Comparison of ENCODE assay signal across 8 cellular contexts in genomic region chr12:6868211-6869048, GRCh38. TPM values are rescaled to one million over a fixed set of nuclear protein-coding genes. Genes with fewer than 3 reads are reported as not detected.
A peak's percentile ranks its signal among the peaks of the same experiment; 100 is the strongest.
DNase-seq lines count a peak whose midpoint lies in the region; TF ChIP-seq lines count a peak whose summit lies in the region.

No MANE protein-coding gene starts in this region.

- H3K36me3 Mint-ChIP-seq in endothelial cell (ENCODE audit: low read depth, unreplicated experiment) = peaks cover 42% of the 10 kb centered on the region

- no peak overlapping the region for H4K8ac ChIP-seq in neuronal stem cell (ENCODE audit: low read depth, low read length)

- peak overlapping the region; percentile 99 for H3K18ac ChIP-seq in neuronal stem cell (ENCODE audit: low read length)

- peaks cover 19% of the 10 kb centered on the region for H3K27me3 Mint-ChIP-seq in endothelial cell (ENCODE audit: unreplicated experiment)

- H3K9ac ChIP-seq in SK-N-MC (ENCODE audit: insufficient read length) = peak overlapping the region; percentile 97
- peak overlapping the region; percentile 99 for H3K9ac ChIP-seq in neuronal stem cell (ENCODE audit: low read depth, low read length, poor library complexity)

- H3K14ac ChIP-seq in neuronal stem cell (ENCODE audit: low read length) = peak overlapping the region; percentile 25

- H2AK5ac ChIP-seq in neuronal stem cell (ENCODE audit: low read depth, low read length) = peak overlapping the region; percentile 96

- peak overlapping the region; percentile 87 for H3K23ac ChIP-seq in neuronal stem cell (ENCODE audit: low read depth, low read length, poor library complexity)

- H3K4ac ChIP-seq in neuronal stem cell (ENCODE audit: low read length) = no peak overlapping the region

- H3K79me1 ChIP-seq in neuronal stem cell (ENCODE audit: low read depth, low read length) = peaks cover 8% of the 10 kb centered on the region

- H2BK120ac ChIP-seq in neuronal stem cell (ENCODE audit: low read depth, low read length) = no peak overlapping the region

- H3K27me3 ChIP-seq in neuronal stem cell (ENCODE audit: control insufficient read depth in 3 of 3, insufficient read depth in 3 of 3, low read depth in 1 of 3, low read length in 3 of 3) = no peaks in the 10 kb centered on the region

- H3K4me1 Mint-ChIP-seq in endothelial cell (ENCODE audit: unreplicated experiment) = peaks cover 29% of the 10 kb centered on the region

- H2AFZ ChIP-seq in neuronal stem cell (ENCODE audit: low read length) = peak overlapping the region; percentile 77

- peak overlapping the region; percentile 97 for H3K4me3 ChIP-seq in SK-N-MC
- H3K4me3 ChIP-seq in neuronal stem cell (ENCODE audit: low read length in 2 of 2) = peak overlapping the region; percentile 74 to 95

- TF ChIP-seq CTCF in endothelial cell (IDR thresholded peaks at IDR 0.05; ENCODE audit: unreplicated experiment) = no peak

- peak overlapping the region; percentile 61 for H3K27ac Mint-ChIP-seq in endothelial cell (ENCODE audit: unreplicated experiment)

- peak; percentile 70 for DNase-seq in activated effector memory CD4-positive, alpha-beta T cell treated with anti-CD3 and anti-CD28 coated beads, Interleukin-2, amount 50 U/mL, for 16 hours
- DNase-seq in activated effector memory CD4-positive, alpha-beta T cell treated with Interleukin-2 at 50 U/mL for 16 hours = no peak
- no peak for DNase-seq in SK-N-MC (ENCODE audit: low read depth, low spot score)
- DNase-seq in endothelial cell (ENCODE audit: low spot score) = no peak
- peak; percentile 20 for DNase-seq in neuronal stem cell (ENCODE audit: low spot score)
- DNase-seq in GDM1 (lab: John Stamatoyannopoulos, UW) = no peak
- DNase-seq in glomerular visceral epithelial cell (ENCODE audit: extremely low spot score) = no peak
- no peak for DNase-seq in NCI-H1694 (lab: John Stamatoyannopoulos, UW)

- H3K4me2 ChIP-seq in neuronal stem cell (ENCODE audit: insufficient read depth, low read length, poor library complexity, severe bottlenecking) = peak overlapping the region; percentile 87

- H3K9me3 ChIP-seq in SK-N-MC (ENCODE audit: low read depth, low read length) (no peaks in the 10 kb centered on the region), neuronal stem cell (replicated peaks in 1 of 2; ENCODE audit: control insufficient read depth in 2 of 2, insufficient read depth in 1 of 2, low read depth in 1 of 2, low read length in 2 of 2) (peaks cover 0 to 2% of the 10 kb centered on the region in 2 donors)

- H3K9me3 Mint-ChIP-seq in endothelial cell (ENCODE audit: unreplicated experiment) = no peaks in the 10 kb centered on the region

- WGBS in neuronal stem cell (ENCODE audit: extremely low coverage in 2 of 2, insufficient read length in 2 of 2, insufficient replicate concordance in 1 of 2), 2 donors = no CpG with 5 or more reads among the region's 22 CpGs

- peaks cover 15 to 22% of the 10 kb centered on the region in 2 donors for H3K4me1 ChIP-seq in neuronal stem cell (ENCODE audit: control insufficient read depth in 2 of 2, insufficient read depth in 1 of 2, low read depth in 1 of 2, low read length in 2 of 2)

- no peak overlapping the region for H2BK12ac ChIP-seq in neuronal stem cell (ENCODE audit: low read length)

- H3K4me3 Mint-ChIP-seq in endothelial cell (ENCODE audit: unreplicated experiment) = peak overlapping the region; percentile 92

- peak overlapping the region; percentile 95 for H2BK5ac ChIP-seq in neuronal stem cell (ENCODE audit: low read length)

- peak overlapping the region; percentile 88 for H3K27ac ChIP-seq in SK-N-MC
- H3K27ac ChIP-seq in neuronal stem cell (replicated peaks; ENCODE audit: low read length) = peak overlapping the region; percentile 11

- H3K36me3 ChIP-seq in SK-N-MC (ENCODE audit: insufficient read depth, low read length) (peaks cover 33% of the 10 kb centered on the region), neuronal stem cell (replicated peaks in 1 of 2; ENCODE audit: control insufficient read depth in 2 of 2, insufficient read depth in 2 of 2, low read length in 2 of 2) (peaks cover 26 to 66% of the 10 kb centered on the region in 2 donors)

- no peak overlapping the region for H4K91ac ChIP-seq in neuronal stem cell (ENCODE audit: low read depth, low read length, poor library complexity)

- peak overlapping the region; percentile 41 for H2BK15ac ChIP-seq in neuronal stem cell (ENCODE audit: low read length)

RNA-seq across cellular contexts. Expression of gene TPI1, which starts 1.1 kb away (rescaled TPM):
- 356 TPM for total RNA-seq in endothelial cell (ENCODE audit: unreplicated experiment)
- 638 TPM for polyA plus RNA-seq in neuronal stem cell (2013, experiment 1 of 2)
- polyA plus RNA-seq in neuronal stem cell (2013, experiment 2 of 2) = 612 TPM

RNA-seq across cellular contexts. Expression of gene SPSB2, which starts 4.7 kb away (rescaled TPM):
- 6.7 TPM for total RNA-seq in endothelial cell (ENCODE audit: unreplicated experiment)
- polyA plus RNA-seq in neuronal stem cell (2013, experiment 1 of 2) = 5.7 TPM
- 5.5 TPM for polyA plus RNA-seq in neuronal stem cell (2013, experiment 2 of 2)

RNA-seq across cellular contexts. Expression of gene USP5, which starts 16.5 kb away (rescaled TPM):
- total RNA-seq in endothelial cell (ENCODE audit: unreplicated experiment) = 119 TPM
- 80.9 TPM for polyA plus RNA-seq in neuronal stem cell (2013, experiment 1 of 2)
- 82.6 TPM for polyA plus RNA-seq in neuronal stem cell (2013, experiment 2 of 2)

RNA-seq across cellular contexts. Expression of gene CDCA3, which starts 17.3 kb away (rescaled TPM):
- total RNA-seq in endothelial cell (ENCODE audit: unreplicated experiment) = 6.2 TPM
- polyA plus RNA-seq in neuronal stem cell (2013, experiment 1 of 2) = 81.3 TPM
- polyA plus RNA-seq in neuronal stem cell (2013, experiment 2 of 2) = 79.5 TPM

RNA-seq across cellular contexts. Expression of gene GNB3, which starts 27.7 kb away (rescaled TPM):
- total RNA-seq in endothelial cell (ENCODE audit: unreplicated experiment) = 9.0 TPM
- polyA plus RNA-seq in neuronal stem cell (2013, experiment 1 of 2) = 8.6 TPM
- polyA plus RNA-seq in neuronal stem cell (2013, experiment 2 of 2) = 8.2 TPM

Comparison
In these comparisons a context has a peak if more than half of its experiments do, and no peak if none do; other contexts are left out.
1. DNase-seq: peak in activated effector memory CD4-positive, alpha-beta T cell treated with anti-CD3 and anti-CD28 coated beads, Interleukin-2, amount 50 U/mL, for 16 hours (single experiment) and neuronal stem cell (single experiment); none in activated effector memory CD4-positive, alpha-beta T cell treated with Interleukin-2 at 50 U/mL for 16 hours (single experiment), SK-N-MC (single experiment), endothelial cell (single experiment), GDM1 (single experiment), glomerular visceral epithelial cell (single experiment) and NCI-H1694 (single experiment).